Comparison of ENCODE assay signal across 15 cellular contexts in genomic region chr15:36469567-36469966, GRCh38.
DNase-seq lines count a peak whose midpoint lies in the region; ATAC-seq, FAIRE-seq and TF ChIP-seq lines count a peak whose summit lies in the region.
"Had no signal": no experiment of that assay in that cellular context is flagged by ENCODE, and none has a peak within 500 bp of the region (broad histone marks: within the 10 kb centered on the region; RNA-seq: fewer than 3 reads in every experiment).

No MANE protein-coding gene starts in this region.

- no peaks in the 10 kb centered on the region for H4K20me1 ChIP-seq in KMS-11 (ENCODE audit: insufficient read depth)
- H4K20me1 ChIP-seq in keratinocyte (ENCODE audit: control insufficient read depth, extremely low read depth, insufficient read depth, low read length): no peaks in the 10 kb centered on the region

- FAIRE-seq in keratinocyte (lab: Jason Lieb, UNC): peak; percentile 81

- H3K9ac ChIP-seq in KMS-11: no peak overlapping the region; the same call in 1 of the 2 replicates
- H3K9ac ChIP-seq in keratinocyte (ENCODE audit: control insufficient read depth, extremely low read depth, insufficient read depth, low read length): no peak overlapping the region

- H3K79me2 ChIP-seq in KMS-11 (ENCODE audit: insufficient read depth, low read depth): no peaks in the 10 kb centered on the region
- no peaks in the 10 kb centered on the region for H3K79me2 ChIP-seq in keratinocyte (ENCODE audit: control insufficient read depth, insufficient read depth, low read length)

- in situ Hi-C loops in brain microvascular endothelial cell (cut with HindIII; ENCODE audit: low pct_ligation_motif_present, low sequenced_read_pairs): no loop called here

- dilution Hi-C loops in keratinocyte (cut with MboI; ENCODE audit: extremely low pct_ligation_motif_present, low sequenced_read_pairs): no loop called here

- no peaks in the 10 kb centered on the region; the same call in 1 of the 2 replicates for H3K9me3 ChIP-seq in AG04450 (ENCODE audit: control insufficient read depth, insufficient read depth, low read length)
- no peaks in the 10 kb centered on the region for H3K9me3 ChIP-seq in keratinocyte (ENCODE audit: control insufficient read depth, low read depth, low read length)
- H3K9me3 ChIP-seq: lower lobe of right lung, right atrium auricular region had no signal

- peak overlapping the region; percentile 47 for H3K27ac ChIP-seq in AG04450 (ENCODE audit: low read depth, low read length)
- peak overlapping the region; percentile 50; the same call in 1 of the 2 replicates for H3K27ac ChIP-seq in KMS-11
- no peak overlapping the region for H3K27ac ChIP-seq in brain microvascular endothelial cell
- no peak overlapping the region for H3K27ac ChIP-seq in keratinocyte (ENCODE audit: control insufficient read depth, insufficient read depth, low read length)
- H3K27ac ChIP-seq: lower lobe of right lung, right atrium auricular region had no signal

- H3K27me3 ChIP-seq in AG04450 (ENCODE audit: control insufficient read depth, insufficient read depth, low read length): no peaks in the 10 kb centered on the region
- H3K27me3 ChIP-seq in KMS-11 (ENCODE audit: insufficient read depth, low read depth): no peaks in the 10 kb centered on the region
- no peaks in the 10 kb centered on the region for H3K27me3 ChIP-seq in brain microvascular endothelial cell (replicated peaks)
- H3K27me3 ChIP-seq in keratinocyte (ENCODE audit: control insufficient read depth, extremely low read depth, insufficient read depth, low read length): no peaks in the 10 kb centered on the region
- H3K27me3 ChIP-seq: cardiac muscle cell, right atrium auricular region had no signal

- no peak for ATAC-seq in HG03039 (IDR thresholded peaks at IDR 0.05; ENCODE audit: unreplicated experiment)
- ATAC-seq: activated CD4-positive, alpha-beta T cell treated with anti-CD3 and anti-CD28 coated beads for 36 hours; natural killer cell had no signal

- TF ChIP-seq CTCF in AG04450 (IDR thresholded peaks at IDR 0.05; ENCODE audit: low read depth, low read length) (no peak), KMS-11 (conservative IDR thresholded peaks at IDR 0.05; ENCODE audit: low read depth, low read length) (no peak), brain microvascular endothelial cell (IDR thresholded peaks at IDR 0.05; ENCODE audit: low read depth, low read length, missing control alignments) (no peak), keratinocyte (optimal IDR thresholded peaks at IDR 0.05 in 1 of 3, IDR thresholded peaks at IDR 0.05 in 1 of 3, conservative IDR thresholded peaks at IDR 0.05 in 1 of 3; ENCODE audit: extremely low read depth in 1 of 3, insufficient read depth in 2 of 3, low read length in 3 of 3) (no peak)

- H2AFZ ChIP-seq in KMS-11 (ENCODE audit: low read depth) (0 out of 2 replicates have a peak overlapping the region, but pooled peaks have one; percentile 28), keratinocyte (ENCODE audit: control insufficient read depth, low read length) (peak overlapping the region; percentile 2)

- H3K9me1 ChIP-seq in keratinocyte (ENCODE audit: control insufficient read depth, extremely low read depth, insufficient read depth, low read length): no peaks in the 10 kb centered on the region

- H3K4me2 ChIP-seq in KMS-11 (peak overlapping the region; percentile 52), keratinocyte (ENCODE audit: control insufficient read depth, extremely low read depth, insufficient read depth, low read depth, low read length) (peak overlapping the region; percentile 69)

- CTCF ChIA-PET in AG04450 (lab: Charles Lee): no interaction called here

- H3K4me3 ChIP-seq in AG04450 (ENCODE audit: low read depth, low read length): no peak overlapping the region; the same call in 1 of the 2 replicates
- no peak overlapping the region for H3K4me3 ChIP-seq in KMS-11 (IDR thresholded peaks at IDR 0.05; ENCODE audit: insufficient read depth, low read depth, low read length)
- no peak overlapping the region for H3K4me3 ChIP-seq in brain microvascular endothelial cell (ENCODE audit: low read depth, low read length)
- peak overlapping the region in 1 of 3 experiments; percentile 34 for H3K4me3 ChIP-seq in keratinocyte (ENCODE audit: control insufficient read depth in 2 of 3, extremely low read depth in 1 of 3, insufficient read depth in 2 of 3, low read depth in 1 of 3, low read length in 3 of 3)
- H3K4me3 ChIP-seq: cardiac muscle cell, lower lobe of right lung, right atrium auricular region had no signal

- H3K4me1 ChIP-seq in KMS-11 (ENCODE audit: low read depth, poor library complexity, severe bottlenecking) (peaks cover 19% of the 10 kb centered on the region), keratinocyte (ENCODE audit: control insufficient read depth, extremely low read depth, insufficient read depth, low read length) (peaks cover 16% of the 10 kb centered on the region)
- H3K4me1 ChIP-seq: lower lobe of right lung, right atrium auricular region had no signal

- H3K36me3 ChIP-seq in KMS-11 (ENCODE audit: insufficient read depth) (no peaks in the 10 kb centered on the region), brain microvascular endothelial cell (replicated peaks) (no peaks in the 10 kb centered on the region), keratinocyte (ENCODE audit: control insufficient read depth in 2 of 2, extremely low read depth in 1 of 2, insufficient read depth in 2 of 2, low read length in 2 of 2) (no peaks in the 10 kb centered on the region)
- H3K36me3 ChIP-seq: cardiac muscle cell, lower lobe of right lung, right atrium auricular region had no signal

- POLR2A ChIA-PET in AG04450 (lab: Yijun Ruan, JAX): interaction anchor here (0.9 to 1.9 kb wide), 8 partner anchors 9 to 632 kb away, joined by 3 to 9 read pairs (median 4); partner anchors contain the start of gene CDIN1

- DNase-seq in AG04450 (ENCODE audit: low read depth, low spot score) (peak; percentile 38), brain microvascular endothelial cell (peak; percentile 36), keratinocyte (ENCODE audit: low read depth, low spot score) (no peak), amygdala (lab: John Stamatoyannopoulos, UW) (no peak), iPS-NIHi7 (ENCODE audit: extremely low spot score) (no peak), occipital lobe (lab: John Stamatoyannopoulos, UW) (no peak)
- DNase-seq: activated CD4-positive, alpha-beta T cell treated with anti-CD3 and anti-CD28 coated beads for 36 hours; lower lobe of right lung; natural killer cell; SIG-M5; T-helper 9 cell had no signal

Comparison
In these comparisons a context has a peak if more than half of its experiments do, and no peak if none do; other contexts are left out.
1. DNase-seq: peak in AG04450 (single experiment) and brain microvascular endothelial cell (single experiment); none in keratinocyte (single experiment), amygdala (0 of 56), iPS-NIHi7 (single experiment) and occipital lobe (single experiment).
2. H3K27ac ChIP-seq: peak in AG04450 (single experiment) and KMS-11 (single experiment); none in brain microvascular endothelial cell (single experiment) and keratinocyte (single experiment).